In genomic region chr9:21744874-21745273, GRCh38 we compare ENCODE assay signal across 20 cellular contexts. TPM values are rescaled to one million over a fixed set of nuclear protein-coding genes. Genes with fewer than 3 reads are reported as not detected.
DNase-seq lines count a peak whose midpoint lies in the region; ATAC-seq and TF ChIP-seq lines count a peak whose summit lies in the region.
"Had no signal": no experiment of that assay in that cellular context is flagged by ENCODE, and none has a peak within 500 bp of the region (broad histone marks: within the 10 kb centered on the region; RNA-seq: fewer than 3 reads in every experiment).

No MANE protein-coding gene starts in this region.

- peaks cover 45% of the 10 kb centered on the region for H3K4me1 ChIP-seq in RWPE2 (ENCODE audit: insufficient read depth, poor library complexity, severe bottlenecking)
- H3K4me1 ChIP-seq: prostate gland, thyroid gland had no signal

- no peaks in the 10 kb centered on the region for H3K36me3 ChIP-seq in RWPE2 (ENCODE audit: low read depth)
- H3K36me3 ChIP-seq: heart right ventricle, prostate gland, thyroid gland had no signal

- POLR2A ChIA-PET in WTC11 (lab: Charles Lee): no interaction called here

- H3K9me3 ChIP-seq in RWPE2 (ENCODE audit: severe bottlenecking): no peaks in the 10 kb centered on the region
- H3K9me3 ChIP-seq: heart right ventricle, prostate gland, thyroid gland had no signal

- CTCF ChIA-PET in WTC11 (lab: Charles Lee): no interaction called here

- no peak for TF ChIP-seq CTCF in RWPE2 (IDR thresholded peaks at IDR 0.05; ENCODE audit: poor library complexity, severe bottlenecking)
- no peak for TF ChIP-seq CTCF in fibroblast of pulmonary artery (IDR thresholded peaks at IDR 0.05; ENCODE audit: low read length, missing control alignments)
- no peak for TF ChIP-seq CTCF in WTC11 (IDR thresholded peaks at IDR 0.05)

- peaks cover 99% of the 10 kb centered on the region for H3K27me3 Mint-ChIP-seq in WTC11 (ENCODE audit: low read depth)

- no peaks in the 10 kb centered on the region for H3K4me1 Mint-ChIP-seq in WTC11
- H3K4me1 Mint-ChIP-seq: stimulated activated effector memory CD8-positive, alpha-beta T cell treated with anti-CD3 and anti-CD28 coated beads, Interleukin-12 subunit alpha, Interleukin-12 subunit beta, amount 100 ng/mL, for 72 hours had no signal

- DNase-seq in GM04504 (ENCODE audit: low read depth) (peak; percentile 58), RWPE2 (ENCODE audit: low spot score) (no peak), fibroblast of pulmonary artery (ENCODE audit: low read depth) (peak; percentile 89), stromal cell of bone marrow (ENCODE audit: low read depth) (peak; percentile 49), WTC11 (ENCODE audit: low spot score) (no peak)
- DNase-seq: activated CD4-positive, CD25-positive, alpha-beta regulatory T cell; amygdala; DMS79 treated with DMSO at 0.1 percent for 48 hours; heart right ventricle; mesendoderm; NCI-H187; nephron progenitor cell; SHP77; thyroid gland had no signal

- no peaks in the 10 kb centered on the region for H3K36me3 Mint-ChIP-seq in WTC11
- H3K36me3 Mint-ChIP-seq: stimulated activated effector memory CD8-positive, alpha-beta T cell treated with anti-CD3 and anti-CD28 coated beads, Interleukin-12 subunit alpha, Interleukin-12 subunit beta, amount 100 ng/mL, for 72 hours had no signal

- H3K4me3 ChIP-seq in RWPE2 (ENCODE audit: severe bottlenecking) (no peak overlapping the region), fibroblast of pulmonary artery (replicated peaks; ENCODE audit: low read depth, low read length) (no peak overlapping the region)
- H3K4me3 ChIP-seq: heart right ventricle, prostate gland, thyroid gland had no signal

- ATAC-seq in RWPE2 (ENCODE audit: low read depth) (0 out of 3 replicates have a peak, but pooled peaks have one; percentile 32), GM19395 (IDR thresholded peaks at IDR 0.05; ENCODE audit: unreplicated experiment) (no peak), WTC11 (no peak)
- no peak for ATAC-seq in activated CD4-positive, CD25-positive, alpha-beta regulatory T cell treated with anti-CD3 and anti-CD28 coated beads, Interleukin-2, amount 50 U/mL, for 24 hours
- ATAC-seq: stimulated activated effector memory CD8-positive, alpha-beta T cell treated with anti-CD3 and anti-CD28 coated beads, Interleukin-12 subunit alpha, Interleukin-12 subunit beta, amount 100 ng/mL, for 72 hours had no signal

- no peaks in the 10 kb centered on the region for H3K9me3 Mint-ChIP-seq in WTC11
- H3K9me3 Mint-ChIP-seq: activated T-helper 2 cell treated with anti-CD3 and anti-CD28 coated beads, Interferon-gamma antibody, Interleukin-2, Interleukin-4, amounts not matched to agents 10 μg/mL and 5 μg/mL and 100 μg/mL, durations not matched to agents 14 hours and 24 hours and 36 hours; nephron progenitor cell; stimulated activated effector memory CD8-positive, alpha-beta T cell treated with anti-CD3 and anti-CD28 coated beads, Interleukin-12 subunit alpha, Interleukin-12 subunit beta, amount 100 ng/mL, for 72 hours had no signal

- peak overlapping the region; percentile 75 for H3K27ac ChIP-seq in RWPE2 (ENCODE audit: poor library complexity, severe bottlenecking)
- H3K27ac ChIP-seq: C4-2B, prostate gland, thyroid gland had no signal

- H3K4me3 Mint-ChIP-seq in WTC11: no peak overlapping the region
- H3K4me3 Mint-ChIP-seq: nephron progenitor cell; stimulated activated effector memory CD8-positive, alpha-beta T cell treated with anti-CD3 and anti-CD28 coated beads, Interleukin-12 subunit alpha, Interleukin-12 subunit beta, amount 100 ng/mL, for 72 hours had no signal

- no peak overlapping the region for H3K27ac Mint-ChIP-seq in WTC11
- H3K27ac Mint-ChIP-seq: activated T-helper 2 cell treated with anti-CD3 and anti-CD28 coated beads, Interferon-gamma antibody, Interleukin-2, Interleukin-4, amounts not matched to agents 10 μg/mL and 5 μg/mL and 100 μg/mL, durations not matched to agents 14 hours and 24 hours and 36 hours; nephron progenitor cell; stimulated activated effector memory CD8-positive, alpha-beta T cell treated with anti-CD3 and anti-CD28 coated beads, Interleukin-12 subunit alpha, Interleukin-12 subunit beta, amount 100 ng/mL, for 72 hours had no signal

- H3K27me3 ChIP-seq in RWPE2 (ENCODE audit: insufficient read depth, poor library complexity, severe bottlenecking): no peaks in the 10 kb centered on the region
- H3K27me3 ChIP-seq: thyroid gland had no signal

TF ChIP-seq in WTC11, 78 proteins besides CTCF, POLR2A, EP300 and RAD21 (continues in another document):
- TF ChIP-seq PREB (CRISPR knock-in tag; IDR thresholded peaks at IDR 0.05; ENCODE audit: borderline replicate concordance) (no peak), ZNF219 (CRISPR knock-in tag; IDR thresholded peaks at IDR 0.05; ENCODE audit: borderline replicate concordance) (no peak), ZBTB43 (CRISPR knock-in tag; IDR thresholded peaks at IDR 0.05) (no peak), ZBTB21 (CRISPR knock-in tag; IDR thresholded peaks at IDR 0.05; ENCODE audit: borderline replicate concordance) (no peak), ZNF396 (CRISPR knock-in tag; IDR thresholded peaks at IDR 0.05; ENCODE audit: borderline replicate concordance) (no peak), TCF7 (CRISPR knock-in tag; IDR thresholded peaks at IDR 0.05; ENCODE audit: low read depth) (no peak), ZMAT4 (CRISPR knock-in tag; IDR thresholded peaks at IDR 0.05) (no peak), GRHL2 (CRISPR knock-in tag; IDR thresholded peaks at IDR 0.05; ENCODE audit: insufficient replicate concordance, severe bottlenecking) (no peak), MLX (CRISPR knock-in tag; IDR thresholded peaks at IDR 0.05) (no peak), ZSCAN18 (CRISPR knock-in tag; IDR thresholded peaks at IDR 0.05) (no peak), TEAD1 (CRISPR knock-in tag; IDR thresholded peaks at IDR 0.05) (no peak), ZNF281 (CRISPR knock-in tag; IDR thresholded peaks at IDR 0.05) (no peak), CREB1 (CRISPR knock-in tag; IDR thresholded peaks at IDR 0.05) (no peak), ATF1 (CRISPR knock-in tag; IDR thresholded peaks at IDR 0.05) (no peak)

RNA-seq across cellular contexts. Expression of gene MTAP, which starts 57.6 kb away (rescaled TPM):
- 71.8 to 84.3 TPM (median 73.9 TPM) in 3 replicates for total RNA-seq in WTC11 (2021)

Comparison
In these comparisons a context has a peak if more than half of its experiments do, and no peak if none do; other contexts are left out.
1. DNase-seq: peak in GM04504 (single experiment), fibroblast of pulmonary artery (single experiment) and stromal cell of bone marrow (single experiment); none in RWPE2 (single experiment) and WTC11 (single experiment).